In the genomic region with DNA sequence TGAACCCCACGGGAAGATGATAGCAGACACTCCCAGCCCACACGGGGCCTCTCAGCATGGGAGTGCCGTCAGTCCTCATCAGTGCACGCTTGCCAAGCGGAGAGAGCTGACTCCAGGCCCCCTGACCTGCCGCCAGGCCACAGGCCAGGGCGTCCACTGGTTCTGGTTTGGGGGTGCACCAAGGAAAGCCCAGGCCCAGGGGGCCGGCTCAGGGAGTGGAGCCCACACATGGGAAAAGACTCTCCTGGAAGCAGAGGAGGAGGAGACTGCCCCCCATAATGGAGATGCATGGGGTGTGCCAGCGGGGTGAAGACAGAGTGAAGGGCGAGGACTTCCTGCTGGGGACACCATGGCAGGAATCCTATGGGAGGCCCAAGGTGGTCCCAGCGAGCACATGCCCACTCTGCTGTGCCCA, we compare ENCODE assay signal across 22 cellular contexts. TPM values are rescaled to one million over a fixed set of nuclear protein-coding genes. Genes with fewer than 3 reads are reported as not detected.
A peak's percentile ranks its signal among the peaks of the same experiment; 100 is the strongest.
DNase-seq lines count a peak whose midpoint lies in the region; ATAC-seq, FAIRE-seq and TF ChIP-seq lines count a peak whose summit lies in the region.
"Had no signal": no experiment of that assay in that cellular context is flagged by ENCODE, and none has a peak within 500 bp of the region (broad histone marks: within the 10 kb centered on the region; RNA-seq: fewer than 3 reads in every experiment).

No MANE protein-coding gene starts in this region.

- H3K4me3 ChIP-seq in Peyer's patch (no peak overlapping the region), fibroblast of lung (replicated peaks in 1 of 4; ENCODE audit: control extremely low read depth in 1 of 4, insufficient read depth in 1 of 4, low read depth in 3 of 4, low read length in 4 of 4) (no peak overlapping the region), osteoblast (ENCODE audit: insufficient read depth, low read length) (no peak overlapping the region), brain microvascular endothelial cell (ENCODE audit: low read depth, low read length) (no peak overlapping the region)
- H3K4me3 ChIP-seq: HAP-1 had no signal

- in situ Hi-C loops in brain microvascular endothelial cell (cut with HindIII; ENCODE audit: low pct_ligation_motif_present, low sequenced_read_pairs), result no loop called here

- H3K36me3 ChIP-seq in Peyer's patch, result peaks cover 0 to 76% (median 0%) of the 10 kb centered on the region in 3 donors
- peaks cover 16% of the 10 kb centered on the region for H3K36me3 ChIP-seq in fibroblast of lung (ENCODE audit: control insufficient read depth, insufficient read depth, low read length)
- H3K36me3 ChIP-seq in osteoblast (ENCODE audit: insufficient read depth, low read length), result peaks cover 33% of the 10 kb centered on the region
- H3K36me3 ChIP-seq in brain microvascular endothelial cell (replicated peaks), result peaks cover 32% of the 10 kb centered on the region

- no peak for FAIRE-seq in RCC 7860 (lab: Jason Lieb, UNC)
- FAIRE-seq: D721Med, G401.6, GM12891, GM19239 had no signal

- H3K27me3 ChIP-seq in Peyer's patch, result no peaks in the 10 kb centered on the region
- no peaks in the 10 kb centered on the region for H3K27me3 ChIP-seq in fibroblast of lung (ENCODE audit: control insufficient read depth, insufficient read depth, low read length)
- no peaks in the 10 kb centered on the region for H3K27me3 ChIP-seq in osteoblast (ENCODE audit: insufficient read depth, low read length)
- no peaks in the 10 kb centered on the region for H3K27me3 ChIP-seq in brain microvascular endothelial cell (replicated peaks)

- H3K9me3 ChIP-seq in Peyer's patch (no peaks in the 10 kb centered on the region), fibroblast of lung (ENCODE audit: control insufficient read depth, insufficient read depth, low read depth, low read length) (no peaks in the 10 kb centered on the region), osteoblast (ENCODE audit: low read depth, low read length) (no peaks in the 10 kb centered on the region)
- H3K9me3 ChIP-seq: HAP-1 had no signal

- no peak for TF ChIP-seq CTCF in Peyer's patch (IDR thresholded peaks at IDR 0.05)
- no peak for TF ChIP-seq CTCF in fibroblast of lung (conservative IDR thresholded peaks at IDR 0.05 in 1 of 2, IDR thresholded peaks at IDR 0.05 in 1 of 2; ENCODE audit: low read depth in 1 of 2, low read length in 2 of 2)
- TF ChIP-seq CTCF in osteoblast (IDR thresholded peaks at IDR 0.05; ENCODE audit: extremely low read depth, low read depth, low read length), result no peak
- TF ChIP-seq CTCF in brain microvascular endothelial cell (IDR thresholded peaks at IDR 0.05; ENCODE audit: low read depth, low read length, missing control alignments), result no peak

- no peak for ATAC-seq in HG02571 (IDR thresholded peaks at IDR 0.05; ENCODE audit: unreplicated experiment)

- H3K79me2 ChIP-seq in fibroblast of lung (ENCODE audit: control insufficient read depth, insufficient read depth, low read length) (peaks cover 44% of the 10 kb centered on the region), osteoblast (ENCODE audit: insufficient read depth, low read length) (peaks cover 62% of the 10 kb centered on the region)

- no peak overlapping the region for H2AFZ ChIP-seq in fibroblast of lung (ENCODE audit: low read length)
- no peak overlapping the region for H2AFZ ChIP-seq in osteoblast (ENCODE audit: low read length)

- H4K20me1 ChIP-seq in fibroblast of lung (ENCODE audit: control insufficient read depth, extremely low read depth, insufficient read depth, low read length) (no peaks in the 10 kb centered on the region), osteoblast (ENCODE audit: insufficient read depth, low read length) (peaks cover 45% of the 10 kb centered on the region)

- no peak overlapping the region for H3K9ac ChIP-seq in fibroblast of lung (ENCODE audit: insufficient read depth, low read length)

- H3K27ac ChIP-seq in Peyer's patch, result no peak overlapping the region
- peak overlapping the region; percentile 5 for H3K27ac ChIP-seq in fibroblast of lung (ENCODE audit: insufficient read depth, low read length)
- no peak overlapping the region for H3K27ac ChIP-seq in osteoblast (ENCODE audit: low read depth, low read length)
- no peak overlapping the region for H3K27ac ChIP-seq in brain microvascular endothelial cell

- H3K4me1 ChIP-seq in Peyer's patch, result peaks cover 4 to 24% (median 9%) of the 10 kb centered on the region in 4 donors
- H3K4me1 ChIP-seq in fibroblast of lung (ENCODE audit: control insufficient read depth, extremely low read depth, insufficient read depth, low read length), result peaks cover 5% of the 10 kb centered on the region
- peaks cover 8% of the 10 kb centered on the region for H3K4me1 ChIP-seq in osteoblast (ENCODE audit: insufficient read depth, low read length)

- H3K4me2 ChIP-seq in fibroblast of lung (ENCODE audit: extremely low read depth, insufficient read depth, low read length), result no peak overlapping the region
- no peak overlapping the region for H3K4me2 ChIP-seq in osteoblast (ENCODE audit: insufficient read depth, low read length)

- DNase-seq in D341Med (ENCODE audit: low spot score) (peak; percentile 24), Peyer's patch (peak in 2 of 3 donors; percentile 37 to 44), fibroblast of lung (ENCODE audit: low read depth in 2 of 2) (no peak), osteoblast (ENCODE audit: insufficient read length, low spot score, missing footprints) (peak; percentile 80), RCC 7860 (ENCODE audit: low spot score) (no peak), brain microvascular endothelial cell (no peak), NCI-H82 treated with DMSO at 0.1 percent for 48 hours (lab: John Stamatoyannopoulos, UW; ENCODE audit: unreplicated experiment) (no peak)
- DNase-seq: ACHN; CD4-positive, CD25-positive, alpha-beta regulatory T cell; DMS79 treated with DMSO at 0.1 percent for 48 hours; IMR-90; MV-4-11; NCI-H1436 treated with DMSO at 0.1 percent for 48 hours; NCI-H2081; NCI-H69 had no signal

- TF ChIP-seq POLR2A in Peyer's patch (IDR thresholded peaks at IDR 0.05), result no peak

RNA-seq across cellular contexts. Expression of gene TRIM11, which starts 6.4 kb away (rescaled TPM):
- 10 to 100 TPM; 29.6 to 62.6 (median 32.1) TPM for total RNA-seq in Peyer's patch
- 18.5 and 19.0 TPM in 2 replicates for total RNA-seq in fibroblast of lung
- polyA plus RNA-seq in fibroblast of lung, result 6.3 and 7.3 TPM in 2 replicates
- 9.5 and 12.6 TPM in 2 replicates for polyA plus RNA-seq in fibroblast of lung (2012)
- 10.4 and 15.6 TPM in 2 replicates for polyA minus RNA-seq in fibroblast of lung (ENCODE audit: low replicate concordance)
- 22.1 and 25.7 TPM in 2 replicates for total RNA-seq in osteoblast

RNA-seq across cellular contexts. Expression of gene TRIM17, which starts 16.4 kb away (rescaled TPM):
- total RNA-seq in Peyer's patch, result 1 to 10 TPM in 2 of 4 donors, not detected in 2; 2.5 to 2.7 TPM
- 0.17 and 0.26 TPM in 2 replicates for total RNA-seq in fibroblast of lung
- polyA plus RNA-seq in fibroblast of lung, result 0.07 and 0.12 TPM in 2 replicates
- polyA plus RNA-seq in fibroblast of lung (2012), result 0.22 TPM in 2 replicates
- polyA minus RNA-seq in fibroblast of lung (ENCODE audit: low replicate concordance), result not detected in 2 replicates
- total RNA-seq in osteoblast, result under 0.01 TPM in 1 of 2 replicates, not detected in the other
- total RNA-seq: IMR-90, LHCN-M2 had no signal

Comparison
In these comparisons a context has a peak if more than half of its experiments do, and no peak if none do; other contexts are left out.
1. DNase-seq: peak in D341Med (single experiment), Peyer's patch (2 of 3) and osteoblast (single experiment); none in fibroblast of lung (0 of 2), RCC 7860 (single experiment), brain microvascular endothelial cell (single experiment) and NCI-H82 treated with DMSO at 0.1 percent for 48 hours (single experiment).